Comparison of ENCODE assay signal across 1 cellular context in genomic region chr17:29718446-29719039, GRCh38.
TF ChIP-seq lines count a peak whose summit lies in the region.

No MANE protein-coding gene starts in this region.

TF ChIP-seq in GM23338, 12 proteins besides CTCF, POLR2A, EP300 and RAD21 (continued from another document):
- TF ChIP-seq ZNF114 (CRISPR knock-in tag; IDR thresholded peaks at IDR 0.05) (no peak), EZH2 (IDR thresholded peaks at IDR 0.05; ENCODE audit: low read depth, unreplicated experiment) (no peak), EZH2phosphoT487 (IDR thresholded peaks at IDR 0.05; ENCODE audit: unreplicated experiment) (no peak), ZNF331 (CRISPR knock-in tag; IDR thresholded peaks at IDR 0.05; ENCODE audit: low read depth) (no peak), JUNB (IDR thresholded peaks at IDR 0.05; ENCODE audit: unreplicated experiment) (no peak)
